18 cellular contexts compared by ENCODE assay signal in the genomic region with DNA sequence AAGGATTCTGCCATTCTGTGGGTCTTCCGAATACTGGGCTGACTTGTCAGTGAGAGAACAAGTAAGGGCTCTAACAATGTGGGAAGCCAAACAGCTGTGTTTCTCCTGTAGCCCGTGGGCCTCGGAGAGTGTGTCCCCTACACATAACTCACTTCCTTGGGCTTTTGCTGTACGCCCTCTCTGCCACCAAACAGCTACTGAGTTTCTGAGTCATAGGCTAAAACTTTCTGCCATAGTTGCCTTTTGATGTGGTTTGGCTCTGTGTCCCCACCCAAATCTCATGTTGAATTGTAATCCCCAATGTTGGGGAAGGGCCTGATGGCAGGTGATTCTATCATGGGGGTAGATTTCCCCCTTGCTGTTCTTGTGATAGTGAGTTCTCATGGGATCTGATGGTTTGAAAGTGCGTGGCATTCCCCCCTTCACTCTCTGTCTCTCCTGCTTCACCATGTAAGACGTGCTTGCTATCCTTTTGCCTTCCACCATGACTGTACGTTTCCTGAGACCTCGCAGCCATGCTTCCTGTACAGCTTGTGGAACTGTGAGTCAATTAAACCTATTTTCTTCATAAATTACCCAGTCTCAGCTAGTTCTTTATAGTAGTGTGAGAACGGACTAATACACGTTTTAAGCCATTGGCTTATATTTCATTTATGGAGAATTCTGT.
A peak's percentile ranks its signal among the peaks of the same experiment; 100 is the strongest.
DNase-seq lines count a peak whose midpoint lies in the region; ATAC-seq and TF ChIP-seq lines count a peak whose summit lies in the region.
"Had no signal": no experiment of that assay in that cellular context is flagged by ENCODE, and none has a peak within 500 bp of the region (broad histone marks: within the 10 kb centered on the region; RNA-seq: fewer than 3 reads in every experiment).

No MANE protein-coding gene starts in this region.

- H3K9me3 Mint-ChIP-seq in activated CD4-positive, alpha-beta T cell treated with anti-CD3 and anti-CD28 coated beads for 36 hours (ENCODE audit: low read depth): peaks cover 8% of the 10 kb centered on the region
- no peaks in the 10 kb centered on the region; the same call in 2 of the 3 replicates for H3K9me3 Mint-ChIP-seq in GM23338
- peaks cover 4% of the 10 kb centered on the region for H3K9me3 Mint-ChIP-seq in activated naive CD8-positive, alpha-beta T cell (ENCODE audit: low read depth)

- no peak overlapping the region for H3K27ac Mint-ChIP-seq in activated CD4-positive, alpha-beta T cell treated with anti-CD3 and anti-CD28 coated beads for 36 hours
- H3K27ac Mint-ChIP-seq in GM23338: no peak overlapping the region
- H3K27ac Mint-ChIP-seq in activated naive CD8-positive, alpha-beta T cell: peak overlapping the region; percentile 77
- H3K27ac Mint-ChIP-seq: activated CD8-positive, alpha-beta memory T cell treated with anti-CD3 and anti-CD28 coated beads, Interleukin-2, amount 10 ng/mL, durations not matched to agents 7 days and 5 days had no signal

- H2AFZ ChIP-seq in GM23338 (no peak overlapping the region), neuronal stem cell (ENCODE audit: low read length) (no peak overlapping the region)

- no peak overlapping the region for H4K91ac ChIP-seq in neuronal stem cell (ENCODE audit: low read depth, low read length, poor library complexity)

- H3K36me3 ChIP-seq in GM23338 (ENCODE audit: insufficient read depth): no peaks in the 10 kb centered on the region
- H3K36me3 ChIP-seq in neuronal stem cell (replicated peaks in 1 of 2; ENCODE audit: control insufficient read depth in 2 of 2, insufficient read depth in 2 of 2, low read length in 2 of 2): no peaks in the 10 kb centered on the region
- H3K36me3 ChIP-seq: cardiac muscle cell, HAP-1, ovary had no signal

- DNase-seq in activated CD4-positive, alpha-beta T cell treated with anti-CD3 and anti-CD28 coated beads for 36 hours: peak; percentile 11
- DNase-seq in activated CD4-positive, alpha-beta T cell treated with anti-CD3 and anti-CD28 coated beads for 4 hours: no peak
- DNase-seq in GM23338 (ENCODE audit: low spot score): no peak
- DNase-seq in neuronal stem cell (ENCODE audit: low spot score): no peak
- no peak for DNase-seq in NCI-H2196 treated with DMSO at 0.1 percent for 48 hours (lab: John Stamatoyannopoulos, UW; ENCODE audit: unreplicated experiment)
- no peak for DNase-seq in erythroblast (lab: John Stamatoyannopoulos, UW)
- DNase-seq: 8988T; activated CD8-positive, alpha-beta memory T cell treated with anti-CD3 and anti-CD28 coated beads, Interleukin-2, amount 10 ng/mL, durations not matched to agents 7 days and 5 days; C1 segment of cervical spinal cord; DMS153; NCI-H146; NCI-H345; ovary had no signal

- intact Hi-C loops in activated CD4-positive, alpha-beta T cell treated with anti-CD3 and anti-CD28 coated beads for 36 hours (cut with DNase I, micrococcal nuclease): no loop called here

- CTCF ChIA-PET in activated CD4-positive, alpha-beta T cell treated with anti-CD3 and anti-CD28 coated beads for 36 hours (lab: Charles Lee): no interaction called here

- H3K4me1 Mint-ChIP-seq in activated CD4-positive, alpha-beta T cell treated with anti-CD3 and anti-CD28 coated beads for 36 hours: peaks cover 8% of the 10 kb centered on the region
- H3K4me1 Mint-ChIP-seq in GM23338: peaks cover 42% of the 10 kb centered on the region
- H3K4me1 Mint-ChIP-seq in activated naive CD8-positive, alpha-beta T cell (ENCODE audit: low read depth): peaks cover 6% of the 10 kb centered on the region

- H3K9me3 ChIP-seq in neuronal stem cell (replicated peaks in 1 of 2; ENCODE audit: control insufficient read depth in 2 of 2, insufficient read depth in 1 of 2, low read depth in 1 of 2, low read length in 2 of 2): no peaks in the 10 kb centered on the region
- H3K9me3 ChIP-seq: HAP-1, ovary had no signal

- H3K14ac ChIP-seq in neuronal stem cell (ENCODE audit: low read length): no peak overlapping the region

- no peaks in the 10 kb centered on the region for H4K20me1 ChIP-seq in GM23338 (replicated peaks; ENCODE audit: insufficient read depth)

- H3K4me2 ChIP-seq in GM23338 (no peak overlapping the region), neuronal stem cell (ENCODE audit: insufficient read depth, low read length, poor library complexity, severe bottlenecking) (no peak overlapping the region)

- no peak overlapping the region for H2BK120ac ChIP-seq in neuronal stem cell (ENCODE audit: low read depth, low read length)

- WGBS in neuronal stem cell (ENCODE audit: extremely low coverage in 2 of 2, insufficient read length in 2 of 2, insufficient replicate concordance in 1 of 2), 2 donors: no CpG with 5 or more reads among the region's 10 CpGs

- H2BK5ac ChIP-seq in neuronal stem cell (ENCODE audit: low read length): no peak overlapping the region

- H3K27me3 ChIP-seq in GM23338 (ENCODE audit: insufficient read depth) (no peaks in the 10 kb centered on the region), neuronal stem cell (ENCODE audit: control insufficient read depth in 3 of 3, insufficient read depth in 3 of 3, low read depth in 1 of 3, low read length in 3 of 3) (peaks cover 0 to 2% (median 0%) of the 10 kb centered on the region in 3 experiments)
- H3K27me3 ChIP-seq: cardiac muscle cell, ovary had no signal

- POLR2A ChIA-PET in activated CD4-positive, alpha-beta T cell treated with anti-CD3 and anti-CD28 coated beads for 36 hours (lab: Charles Lee): no interaction called here

- no peaks in the 10 kb centered on the region for H3K27me3 Mint-ChIP-seq in activated CD4-positive, alpha-beta T cell treated with anti-CD3 and anti-CD28 coated beads for 36 hours
- H3K27me3 Mint-ChIP-seq in GM23338 (ENCODE audit: insufficient read depth, low read depth, poor library complexity): peaks cover 11% of the 10 kb centered on the region
- H3K27me3 Mint-ChIP-seq in activated naive CD8-positive, alpha-beta T cell: no peaks in the 10 kb centered on the region
- H3K27me3 Mint-ChIP-seq: activated CD8-positive, alpha-beta memory T cell treated with anti-CD3 and anti-CD28 coated beads, Interleukin-2, amount 10 ng/mL, durations not matched to agents 7 days and 5 days had no signal

- H3K9ac ChIP-seq in neuronal stem cell (ENCODE audit: low read depth, low read length, poor library complexity): no peak overlapping the region

- peak overlapping the region; percentile 17 for H4K8ac ChIP-seq in neuronal stem cell (ENCODE audit: low read depth, low read length)

- H3K4ac ChIP-seq in neuronal stem cell (ENCODE audit: low read length): no peak overlapping the region

- no peaks in the 10 kb centered on the region for H3F3A ChIP-seq in GM23338 (replicated peaks; ENCODE audit: low read depth)

- H3K79me1 ChIP-seq in neuronal stem cell (ENCODE audit: low read depth, low read length): no peaks in the 10 kb centered on the region

- H3K4me1 ChIP-seq in GM23338 (ENCODE audit: insufficient read depth) (peaks cover 29% of the 10 kb centered on the region), neuronal stem cell (ENCODE audit: control insufficient read depth in 2 of 2, insufficient read depth in 1 of 2, low read depth in 1 of 2, low read length in 2 of 2) (peaks cover 0 to 10% of the 10 kb centered on the region in 2 donors)

- no peak for TF ChIP-seq POLR2A in erythroblast (IDR thresholded peaks at IDR 0.05; ENCODE audit: low read length)

- H3K9me2 ChIP-seq in GM23338 (ENCODE audit: insufficient read depth): peaks cover 14% of the 10 kb centered on the region

- H3K27ac ChIP-seq in GM23338 (ENCODE audit: low read depth) (no peak overlapping the region), neuronal stem cell (replicated peaks; ENCODE audit: low read length) (no peak overlapping the region)
- H3K27ac ChIP-seq: cardiac muscle cell, ovary had no signal

- H2AK5ac ChIP-seq in neuronal stem cell (ENCODE audit: low read depth, low read length): no peak overlapping the region

- H3K36me3 Mint-ChIP-seq in activated CD4-positive, alpha-beta T cell treated with anti-CD3 and anti-CD28 coated beads for 36 hours (ENCODE audit: low read depth): no peaks in the 10 kb centered on the region
- H3K36me3 Mint-ChIP-seq in GM23338 (ENCODE audit: low read depth): peaks cover 15% of the 10 kb centered on the region
- H3K36me3 Mint-ChIP-seq in activated naive CD8-positive, alpha-beta T cell: no peaks in the 10 kb centered on the region

- no peak overlapping the region for H2BK12ac ChIP-seq in neuronal stem cell (ENCODE audit: low read length)

- H3K18ac ChIP-seq in neuronal stem cell (ENCODE audit: low read length): no peak overlapping the region

- H2BK15ac ChIP-seq in neuronal stem cell (ENCODE audit: low read length): no peak overlapping the region

- H3K79me2 ChIP-seq in GM23338 (replicated peaks; ENCODE audit: insufficient read depth): no peaks in the 10 kb centered on the region

- no peak for TF ChIP-seq CTCF in GM23338 (conservative IDR thresholded peaks at IDR 0.05; ENCODE audit: low read depth in 2 of 2)

- H3K4me3 Mint-ChIP-seq in activated CD4-positive, alpha-beta T cell treated with anti-CD3 and anti-CD28 coated beads for 36 hours: no peak overlapping the region
- no peak overlapping the region for H3K4me3 Mint-ChIP-seq in GM23338
- no peak overlapping the region for H3K4me3 Mint-ChIP-seq in activated naive CD8-positive, alpha-beta T cell
- H3K4me3 Mint-ChIP-seq: activated CD8-positive, alpha-beta memory T cell treated with anti-CD3 and anti-CD28 coated beads, Interleukin-2, amount 10 ng/mL, durations not matched to agents 7 days and 5 days had no signal

- no peak overlapping the region for H3K23ac ChIP-seq in neuronal stem cell (ENCODE audit: low read depth, low read length, poor library complexity)

- ATAC-seq in activated CD4-positive, alpha-beta T cell treated with anti-CD3 and anti-CD28 coated beads for 36 hours: peak; percentile 64
- ATAC-seq in GM23338: peak; percentile 43; the same call in 2 of the 3 replicates
- no peak for ATAC-seq in GM21526 (IDR thresholded peaks at IDR 0.05; ENCODE audit: low FRiP score, unreplicated experiment)
- ATAC-seq: activated CD8-positive, alpha-beta memory T cell treated with anti-CD3 and anti-CD28 coated beads, Interleukin-2, amount 10 ng/mL, durations not matched to agents 7 days and 5 days; esophagus mucosa had no signal

- H3K4me3 ChIP-seq in GM23338: no peak overlapping the region
- no peak overlapping the region for H3K4me3 ChIP-seq in neuronal stem cell (ENCODE audit: low read length in 2 of 2)
- H3K4me3 ChIP-seq: cardiac muscle cell, HAP-1, ovary had no signal

TF ChIP-seq in GM23338, 12 proteins besides CTCF, POLR2A, EP300 and RAD21 (continues in another document):
- TF ChIP-seq STAT1 (IDR thresholded peaks at IDR 0.05; ENCODE audit: unreplicated experiment) (no peak), NANOG (IDR thresholded peaks at IDR 0.05; ENCODE audit: borderline replicate concordance) (no peak), EZH2phosphoT487 (IDR thresholded peaks at IDR 0.05; ENCODE audit: unreplicated experiment) (no peak), ZNF331 (CRISPR knock-in tag; IDR thresholded peaks at IDR 0.05; ENCODE audit: low read depth) (no peak), EZH2 (IDR thresholded peaks at IDR 0.05; ENCODE audit: low read depth, unreplicated experiment) (no peak), POLR2AphosphoS5 (IDR thresholded peaks at IDR 0.05; ENCODE audit: low read depth) (no peak), ZNF114 (CRISPR knock-in tag; IDR thresholded peaks at IDR 0.05) (no peak)
